In genomic region chr15:70179309-70179892, GRCh38 we compare ENCODE assay signal across 22 cellular contexts.
"Had no signal": no experiment of that assay in that cellular context is flagged by ENCODE, and none has a peak within 500 bp of the region (broad histone marks: within the 10 kb centered on the region; RNA-seq: fewer than 3 reads in every experiment).

No MANE protein-coding gene starts in this region.

- ATAC-seq: PC-3, Right ventricle myocardium inferior had no signal

- H3K27ac ChIP-seq: Peyer's patch, SJSA1, SK-N-MC had no signal

- H3K27me3 ChIP-seq: MG63, Peyer's patch, SJSA1 had no signal

- DNase-seq: IMR-90, KBM-7, MG63, NCI-H1092, NCI-H1105 treated with DMSO at 0.1 percent for 48 hours, NCI-H1417 treated with DMSO at 0.1 percent for 48 hours, NCI-H146, NCI-H1694 treated with DMSO at 0.1 percent for 48 hours, NCI-H1930, NCI-H2081, NCI-H2107, NCI-H2227 treated with DMSO at 0.1 percent for 48 hours, NCI-H524, NCI-H526 treated with DMSO at 0.1 percent for 48 hours, NCI-H774, PC-3, Peyer's patch, SHP77 treated with DMSO at 0.1 percent for 48 hours, SW 1271 had no signal

- H3K4me1 ChIP-seq: SJSA1 had no signal

- H3K4me3 ChIP-seq: MG63, Peyer's patch, SJSA1, SK-N-MC had no signal

- H3K36me3 ChIP-seq: MG63, Peyer's patch, SJSA1 had no signal

- H3K9me3 ChIP-seq: MG63, Peyer's patch, SJSA1 had no signal
